ENCODE assay signal across 9 cellular contexts in genomic region chr1:53195913-53196484, GRCh38. TPM values are rescaled to one million over a fixed set of nuclear protein-coding genes. Genes with fewer than 3 reads are reported as not detected.
A peak's percentile ranks its signal among the peaks of the same experiment; 100 is the strongest.
DNase-seq lines count a peak whose midpoint lies in the region; ATAC-seq and TF ChIP-seq lines count a peak whose summit lies in the region.
"Had no signal": no experiment of that assay in that cellular context is flagged by ENCODE, and none has a peak within 500 bp of the region (broad histone marks: within the 10 kb centered on the region; RNA-seq: fewer than 3 reads in every experiment).

No MANE protein-coding gene starts in this region.

- H3K9ac ChIP-seq in ES-I3 (ENCODE audit: low read depth, low read length), result peak overlapping the region; percentile 83

- intact Hi-C loops in sigmoid colon (cut with DNase I), result loop anchor here (10.0 kb wide), 1 partner anchor 491 kb away; no protein-coding TSS in a partner anchor

- no peaks in the 10 kb centered on the region for H3K27me3 ChIP-seq in sigmoid colon

- TF ChIP-seq CTCF in foreskin fibroblast (IDR thresholded peaks at IDR 0.05; ENCODE audit: low read depth, low read length), result no peak
- no peak for TF ChIP-seq CTCF in sigmoid colon (IDR thresholded peaks at IDR 0.05)

- no peaks in the 10 kb centered on the region for H3K9me3 ChIP-seq in ES-I3 (ENCODE audit: control insufficient read depth, insufficient read depth, low read length)
- no peaks in the 10 kb centered on the region for H3K9me3 ChIP-seq in sigmoid colon

- peaks cover 27 to 42% (median 40%) of the 10 kb centered on the region in 3 donors for H3K4me1 Mint-ChIP-seq in T-cell

- peaks cover 8% of the 10 kb centered on the region for H3K4me1 ChIP-seq in ES-I3 (ENCODE audit: insufficient read depth, low read length)
- peaks cover 0 to 38% (median 31%) of the 10 kb centered on the region in 4 donors for H3K4me1 ChIP-seq in sigmoid colon

- H3K27me3 Mint-ChIP-seq in T-cell, result no peaks in the 10 kb centered on the region

- POLR2A ChIA-PET in T-cell (lab: Charles Lee), result interaction anchor here in 1 of 2 donors (0.6 to 0.8 kb wide), 3 partner anchors 39 to 557 kb away, joined by 3 to 4 read pairs (median 3); no protein-coding TSS in a partner anchor

- TF ChIP-seq EP300 in sigmoid colon (IDR thresholded peaks at IDR 0.05), result no peak

- H3K36me3 Mint-ChIP-seq in T-cell, result peaks cover 17% of the 10 kb centered on the region

- TF ChIP-seq POLR2A in sigmoid colon (IDR thresholded peaks at IDR 0.05), result no peak

- DNase-seq in HCEC 1CT (peak; percentile 8), T-cell (no peak), foreskin fibroblast (no peak), sigmoid colon (peak; percentile 57), NCI-H345 (lab: John Stamatoyannopoulos, UW) (no peak), AG08395 (ENCODE audit: low spot score) (no peak)

- H3K9me3 Mint-ChIP-seq in T-cell, result no peaks in the 10 kb centered on the region

- CTCF ChIA-PET in T-cell (lab: Charles Lee), result interaction anchor here in 1 of 2 donors (0.9 to 1.2 kb wide), 3 partner anchors 10 to 15 kb away, joined by 3 to 4 read pairs (median 3); no protein-coding TSS in a partner anchor

- peak overlapping the region; percentile 96 to 98 (median 96) for H3K4me3 Mint-ChIP-seq in T-cell

- peak overlapping the region; percentile 99 to 100 (median 100) for H3K27ac ChIP-seq in sigmoid colon

- H3K36me3 ChIP-seq in ES-I3 (ENCODE audit: insufficient read depth, low read length) (0 out of 2 replicates have a peak, but pooled peaks cover 4% of the 10 kb centered on the region), sigmoid colon (no peaks in the 10 kb centered on the region)

- H3K27ac Mint-ChIP-seq in T-cell, result peak overlapping the region; percentile 89 to 94

- H3K4me3 ChIP-seq in foreskin fibroblast (ENCODE audit: low read depth in 1 of 2, low read length in 2 of 2) (peak overlapping the region; percentile 87 to 90), sigmoid colon (peak overlapping the region; percentile 89 to 100 (median 93))

- 51% methylated on average over 11 of the region's 11 CpGs for WGBS in sigmoid colon, 2 donors

- ATAC-seq in T-cell (replicated peaks in 1 of 4), result peak in 2 of 4 experiments; percentile 1 to 31
- no peak for ATAC-seq in HG03097 (IDR thresholded peaks at IDR 0.05; ENCODE audit: low FRiP score, unreplicated experiment)

RNA-seq across cellular contexts. Expression of gene CPT2, which starts 0.6 kb away (rescaled TPM):
- 10 to 100 TPM in 4 of 5 donors, 1 to 10 TPM in 1; 9.4 to 17.5 (median 15.9) TPM for total RNA-seq in T-cell
- 10 to 100 TPM in 3 of 4 donors, 1 to 10 TPM in 1; 8.0 to 14.1 (median 11.5) TPM for total RNA-seq in sigmoid colon
- polyA plus RNA-seq in sigmoid colon, result 10 to 100 TPM; 33.0 to 78.8 (median 52.9) TPM

RNA-seq across cellular contexts. Expression of gene CZIB, which starts 24.4 kb away (rescaled TPM):
- total RNA-seq in T-cell (10 to 100 TPM; 41.4 to 71.3 (median 69.3) TPM), sigmoid colon (10 to 100 TPM; 79.2 to 95.6 (median 92.7) TPM)
- 10 to 100 TPM; 49.4 to 69.1 (median 51.8) TPM for polyA plus RNA-seq in sigmoid colon

RNA-seq across cellular contexts. Expression of gene MAGOH, which starts 42.3 kb away (rescaled TPM):
- total RNA-seq in T-cell (10 to 100 TPM; 43.7 to 51.9 (median 51.3) TPM), sigmoid colon (10 to 100 TPM; 12.2 to 46.4 (median 28.7) TPM)
- polyA plus RNA-seq in sigmoid colon, result 10 to 100 TPM; 73.9 to 98.4 (median 95.0) TPM

RNA-seq across cellular contexts. Expression of gene SLC1A7, which starts 53.6 kb away (rescaled TPM):
- total RNA-seq in T-cell, result under 1 TPM in 2 of 5 donors, not detected in 3; 0.14 to 0.26 TPM
- total RNA-seq in sigmoid colon, result under 1 TPM in 3 of 4 donors, not detected in 1; 0.16 to 0.83 (median 0.54) TPM
- polyA plus RNA-seq in sigmoid colon, result 1 to 10 TPM in 2 of 3 donors, under 1 TPM in 1; 0.86 to 1.6 (median 1.2) TPM
- total RNA-seq: RPMI7951 had no signal

Comparison
In these comparisons a context has a peak if more than half of its experiments do, and no peak if none do; other contexts are left out.
1. DNase-seq: peak in HCEC 1CT (single experiment) and sigmoid colon (single experiment); none in T-cell (0 of 34), foreskin fibroblast (0 of 2), NCI-H345 (single experiment) and AG08395 (single experiment).